In genomic region chr10:132572545-132572937, GRCh38 we compare ENCODE assay signal across 11 cellular contexts. TPM values are rescaled to one million over a fixed set of nuclear protein-coding genes. Genes with fewer than 3 reads are reported as not detected.
DNase-seq lines count a peak whose midpoint lies in the region; ATAC-seq and TF ChIP-seq lines count a peak whose summit lies in the region.
"Had no signal": no experiment of that assay in that cellular context is flagged by ENCODE, and none has a peak within 500 bp of the region (broad histone marks: within the 10 kb centered on the region; RNA-seq: fewer than 3 reads in every experiment).

No MANE protein-coding gene starts in this region.

- peak overlapping the region; percentile 71 to 100 (median 91); a peak in 21 of 22 replicates for H3K4me2 ChIP-seq in BLaER1 treated with 17β-estradiol and CSF1 and Interleukin-3, amounts not matched to agents 10 nM and 100 nM

- no peak overlapping the region for H3K27ac Mint-ChIP-seq in WTC11

- peaks cover 20% of the 10 kb centered on the region for H3K4me1 Mint-ChIP-seq in WTC11

- peak overlapping the region in 8 of 11 experiments; percentile 29 to 80 (median 71); a peak in 18 of 22 replicates for H3K27ac ChIP-seq in BLaER1 treated with 17β-estradiol and CSF1 and Interleukin-3, amounts not matched to agents 10 nM and 100 nM
- no peak overlapping the region for H3K27ac ChIP-seq in upper lobe of right lung

- CTCF ChIA-PET in WTC11 (lab: Charles Lee), result interaction anchor here (1.1 to 1.3 kb wide), 2 partner anchors 54 to 113 kb away, joined by 3 to 5 read pairs; no protein-coding TSS in a partner anchor

- POLR2A ChIA-PET in WTC11 (lab: Charles Lee), result no interaction called here

- ATAC-seq in HG02981 (IDR thresholded peaks at IDR 0.05; ENCODE audit: unreplicated experiment) (peak; percentile 1), WTC11 (no peak), upper lobe of right lung (no peak)

- peaks cover 59 to 82% (median 76%) of the 10 kb centered on the region in 10 experiments for H3K4me1 ChIP-seq in BLaER1 treated with 17β-estradiol and CSF1 and Interleukin-3, amounts not matched to agents 10 nM and 100 nM
- peaks cover 2% of the 10 kb centered on the region for H3K4me1 ChIP-seq in iPS-15b (ENCODE audit: control insufficient read depth, insufficient read depth, low read length)
- H3K4me1 ChIP-seq in upper lobe of right lung, result peaks cover 46% of the 10 kb centered on the region

- H3K9me3 Mint-ChIP-seq in WTC11, result no peaks in the 10 kb centered on the region

- H3K4me3 Mint-ChIP-seq in WTC11, result no peak overlapping the region

- H3K27me3 Mint-ChIP-seq in WTC11 (ENCODE audit: low read depth), result no peaks in the 10 kb centered on the region

- TF ChIP-seq CTCF in WTC11 (IDR thresholded peaks at IDR 0.05), result no peak
- no peak for TF ChIP-seq CTCF in upper lobe of right lung (IDR thresholded peaks at IDR 0.05)

- H3K36me3 ChIP-seq in BLaER1 treated with 17β-estradiol and CSF1 and Interleukin-3, amounts not matched to agents 10 nM and 100 nM, result peaks cover 0 to 8% (median 0%) of the 10 kb centered on the region in 11 experiments; a peak in 2 of 22 replicates
- H3K36me3 ChIP-seq in iPS-15b (ENCODE audit: control insufficient read depth, insufficient read depth, low read length) (no peaks in the 10 kb centered on the region), upper lobe of right lung (no peaks in the 10 kb centered on the region)

- no peaks in the 10 kb centered on the region for H3K36me3 Mint-ChIP-seq in WTC11

- H3K4me3 ChIP-seq in BLaER1 treated with 17β-estradiol and CSF1 and Interleukin-3, amounts not matched to agents 10 nM and 100 nM, result peak overlapping the region in 4 of 10 experiments; percentile 9 to 41 (median 24); a peak in 4 of 20 replicates
- H3K4me3 ChIP-seq in iPS-15b (ENCODE audit: low read depth, low read length), result no peak overlapping the region
- H3K4me3 ChIP-seq in upper lobe of right lung, result no peak overlapping the region
- H3K4me3 ChIP-seq: lung had no signal

- no peaks in the 10 kb centered on the region for H3K9me3 ChIP-seq in BLaER1 treated with 17β-estradiol and CSF1 and Interleukin-3, amounts not matched to agents 10 nM and 100 nM (replicated peaks in 1 of 11)
- no peaks in the 10 kb centered on the region for H3K9me3 ChIP-seq in iPS-15b (ENCODE audit: control insufficient read depth, insufficient read depth, low read length)
- H3K9me3 ChIP-seq in upper lobe of right lung, result no peaks in the 10 kb centered on the region

- peak; percentile 9 for DNase-seq in WTC11 (ENCODE audit: low spot score)
- DNase-seq in NCI-H748 (lab: John Stamatoyannopoulos, UW; ENCODE audit: unreplicated experiment), result no peak
- DNase-seq in posterior vena cava (ENCODE audit: low spot score), result no peak
- no peak for DNase-seq in NCI-H1105 treated with DMSO at 0.1 percent for 48 hours (lab: John Stamatoyannopoulos, UW)
- no peak for DNase-seq in upper lobe of right lung
- DNase-seq: caudate nucleus, NCI-H1930 had no signal

- peaks cover 0 to 69% (median 0%) of the 10 kb centered on the region in 11 experiments; a peak in 5 of 22 replicates for H3K27me3 ChIP-seq in BLaER1 treated with 17β-estradiol and CSF1 and Interleukin-3, amounts not matched to agents 10 nM and 100 nM
- H3K27me3 ChIP-seq in iPS-15b (ENCODE audit: control insufficient read depth, insufficient read depth, low read length) (no peaks in the 10 kb centered on the region), upper lobe of right lung (no peaks in the 10 kb centered on the region)

- peak overlapping the region in 8 of 11 experiments; percentile 32 to 64 (median 51); a peak in 16 of 22 replicates for H3K9ac ChIP-seq in BLaER1 treated with 17β-estradiol and CSF1 and Interleukin-3, amounts not matched to agents 10 nM and 100 nM
- peak overlapping the region; percentile 16 for H3K9ac ChIP-seq in iPS-15b (ENCODE audit: low read depth, low read length)

- intact Hi-C loops in posterior vena cava (cut with DNase I), result no loop called here
- intact Hi-C loops in upper lobe of right lung (cut with DNase I), result no loop called here

- H4K20me1 ChIP-seq in BLaER1 treated with 17β-estradiol and CSF1 and Interleukin-3, amounts not matched to agents 10 nM and 100 nM, result peaks cover 78 to 99% (median 89%) of the 10 kb centered on the region in 11 experiments

TF ChIP-seq in WTC11, 78 proteins besides CTCF, POLR2A, EP300 and RAD21:
- no peak for TF ChIP-seq CBFB (CRISPR knock-in tag; IDR thresholded peaks at IDR 0.05; ENCODE audit: low read depth)

RNA-seq across cellular contexts. Expression of gene INPP5A, which starts 35.0 kb away (rescaled TPM):
- 20.0 to 22.1 TPM (median 21.5 TPM) in 3 replicates for total RNA-seq in WTC11 (2021)
- total RNA-seq in posterior vena cava, result 100 to 1,000 TPM in 1 of 2 donors, 10 to 100 TPM in 1; 65.2 to 102 TPM
- 38.3 TPM for total RNA-seq in upper lobe of right lung
